8 cellular contexts compared by ENCODE assay signal in genomic region chr7:41732279-41733062, GRCh38. TPM values are rescaled to one million over a fixed set of nuclear protein-coding genes. Genes with fewer than 3 reads are reported as not detected.
DNase-seq lines count a peak whose midpoint lies in the region; FAIRE-seq and TF ChIP-seq lines count a peak whose summit lies in the region.

No MANE protein-coding gene starts in this region.

- no peak overlapping the region for H3K23ac ChIP-seq in H1 (ENCODE audit: insufficient read length)

- H4K20me1 ChIP-seq in H1 (replicated peaks in 1 of 2; ENCODE audit: control insufficient read depth in 1 of 2, insufficient read depth in 2 of 2, low read length in 2 of 2) = no peaks in the 10 kb centered on the region

- no peak overlapping the region for H2BK15ac ChIP-seq in H1 (ENCODE audit: low read length)

- no peak overlapping the region for H3K9ac ChIP-seq in H1 (replicated peaks in 1 of 4; ENCODE audit: extremely low read depth in 1 of 4, low read depth in 3 of 4, low read length in 3 of 4)

- TF ChIP-seq POLR2A in H1 (IDR thresholded peaks at IDR 0.05; ENCODE audit: control extremely low read depth in 1 of 2, low read depth in 2 of 2, low read length in 2 of 2) = no peak

- H4K5ac ChIP-seq in H1 (ENCODE audit: insufficient read length, low read depth, low read length) = no peak overlapping the region

- CTCF ChIA-PET in H1 (lab: Charles Lee; ENCODE audit: partially characterized antibody) = interaction anchor here (0.6 to 3.4 kb wide), 9 partner anchors 8 to 1404 kb away, joined by 3 to 12 read pairs (median 4); no protein-coding TSS in a partner anchor

- H3K4me1 ChIP-seq in H1 (replicated peaks in 1 of 4; ENCODE audit: control insufficient read depth in 3 of 4, insufficient read depth in 4 of 4, low read length in 3 of 4) (0 out of 7 replicates have a peak, but pooled peaks cover 0 to 2% (median 0%) of the 10 kb centered on the region in 4 experiments), small intestine (ENCODE audit: control insufficient read depth in 2 of 2, insufficient read depth in 1 of 2, low read depth in 1 of 2, low read length in 1 of 2) (no peaks in the 10 kb centered on the region)

- POLR2A ChIA-PET in H1 (lab: Charles Lee; ENCODE audit: partially characterized antibody) = no interaction called here

- H3K36me3 ChIP-seq in H1 (ENCODE audit: control insufficient read depth in 2 of 4, insufficient read depth in 4 of 4, low read length in 3 of 4) (no peaks in the 10 kb centered on the region), small intestine (ENCODE audit: control insufficient read depth in 2 of 2, insufficient read depth in 2 of 2, low read length in 2 of 2) (no peaks in the 10 kb centered on the region)

- H3K23me2 ChIP-seq in H1 (ENCODE audit: low read depth, low read length) = no peaks in the 10 kb centered on the region

- no peak overlapping the region for H3K27ac ChIP-seq in H1 (ENCODE audit: low read depth, low read length)
- H3K27ac ChIP-seq in small intestine (ENCODE audit: low read depth in 1 of 2, low read length in 1 of 2) = no peak overlapping the region

- 79% methylated on average over 12 of the region's 12 CpGs; no CpG with 5 or more reads in 1 of the 2 experiments for WGBS in H1 (ENCODE audit: extremely low coverage in 1 of 2, insufficient coverage in 1 of 2, insufficient read length in 1 of 2, insufficient replicate concordance in 2 of 2, low coverage in 1 of 2, low lambda C conversion rate in 2 of 2, missing lambda C conversion rate in 1 of 2), 2 experiments
- 59 to 64% (median 64%) methylated on average over 12 of the region's 12 CpGs for WGBS in small intestine, 3 donors

- TF ChIP-seq EP300 in H1 (IDR thresholded peaks at IDR 0.05; ENCODE audit: borderline replicate concordance in 1 of 2, low read depth in 2 of 2, low read length in 2 of 2) = no peak

- no peak overlapping the region for H3K27ac Mint-ChIP-seq in endothelial cell (ENCODE audit: unreplicated experiment)

- peak in 1 of 2 experiments; percentile 61; a peak in 3 of 4 replicates for TF ChIP-seq RAD21 in H1 (IDR thresholded peaks at IDR 0.05 in 1 of 2, conservative IDR thresholded peaks at IDR 0.05 in 1 of 2; ENCODE audit: low read depth in 2 of 2, low read length in 2 of 2)

- no peaks in the 10 kb centered on the region for H3K9me3 ChIP-seq in H1 (ENCODE audit: insufficient read depth in 2 of 2, low read depth in 1 of 2, low read length in 1 of 2)
- H3K9me3 ChIP-seq in small intestine (ENCODE audit: control insufficient read depth, low read depth) = no peaks in the 10 kb centered on the region

- H2BK20ac ChIP-seq in H1 (ENCODE audit: low read length) = no peak overlapping the region

- no peaks in the 10 kb centered on the region for H3K79me1 ChIP-seq in H1 (ENCODE audit: low read depth, low read length)

- no peak overlapping the region for H3K14ac ChIP-seq in H1 (ENCODE audit: insufficient read length)

- H2BK120ac ChIP-seq in H1 (replicated peaks; ENCODE audit: low read depth, low read length) = no peak overlapping the region

- no peak overlapping the region for H2BK5ac ChIP-seq in H1 (ENCODE audit: low read depth, low read length)

- TF ChIP-seq CTCF in LNCAP (IDR thresholded peaks at IDR 0.05) (peak; percentile 65), H1 (IDR thresholded peaks at IDR 0.05; ENCODE audit: control extremely low read depth in 1 of 3, insufficient read depth in 1 of 3, low read depth in 1 of 3, low read length in 3 of 3) (peak in 1 of 3 experiments; percentile 25; a peak in 1 of 4 replicates), endothelial cell (IDR thresholded peaks at IDR 0.05; ENCODE audit: unreplicated experiment) (no peak)

- H3K4me1 Mint-ChIP-seq in endothelial cell (ENCODE audit: unreplicated experiment) = peaks cover 8% of the 10 kb centered on the region

- FAIRE-seq in GM19239 (lab: Jason Lieb, UNC) (peak; percentile 77), H1 (lab: Jason Lieb, UNC) (no peak), small intestine (lab: Jason Lieb, UNC) (no peak)

- no peak overlapping the region for H3K4me2 ChIP-seq in H1 (ENCODE audit: insufficient read depth in 1 of 2, low read depth in 2 of 2, low read length in 2 of 2)

- no peak overlapping the region for H3K56ac ChIP-seq in H1 (replicated peaks; ENCODE audit: insufficient read length, low read depth, low read length)

- H4K91ac ChIP-seq in H1 (replicated peaks; ENCODE audit: insufficient read length, low read length) = no peak overlapping the region

- DNase-seq in ACHN (peak; percentile 25), GM19239 (ENCODE audit: insufficient read length, low spot score) (no peak), H1 (ENCODE audit: low read depth in 1 of 2, low spot score in 2 of 2) (no peak), small intestine (peak; percentile 18), NCI-H1048 (lab: John Stamatoyannopoulos, UW) (no peak), ecto neural progenitor cell (ENCODE audit: low spot score) (no peak), endothelial cell (ENCODE audit: low spot score) (no peak)

- no peak overlapping the region for H3K4ac ChIP-seq in H1 (replicated peaks; ENCODE audit: insufficient read length, low read depth, low read length)

- H3K27me3 Mint-ChIP-seq in endothelial cell (ENCODE audit: unreplicated experiment) = no peaks in the 10 kb centered on the region

- no peak overlapping the region for H3K4me3 ChIP-seq in H1 (ENCODE audit: extremely low read depth in 1 of 4, insufficient read depth in 2 of 4, low read depth in 3 of 4, low read length in 4 of 4)
- H3K4me3 ChIP-seq in small intestine (ENCODE audit: low read depth in 1 of 2, low read length in 2 of 2) = no peak overlapping the region

- H2AFZ ChIP-seq in H1 (ENCODE audit: low read length) = no peak overlapping the region

- no peak overlapping the region for H2AK5ac ChIP-seq in H1 (ENCODE audit: low read depth, low read length)

- H3K4me3 Mint-ChIP-seq in endothelial cell (ENCODE audit: unreplicated experiment) = no peak overlapping the region

- no peak overlapping the region for H3K18ac ChIP-seq in H1 (ENCODE audit: extremely low read depth, low read length)

- in situ Hi-C loops in ACHN (cut with HindIII; ENCODE audit: low pct_ligation_motif_present, low pct_unique_long_range_greater_than_20kb, low sequenced_read_pairs) = no loop called here

- no peak overlapping the region; the same call in 1 of the 2 replicates for H2BK12ac ChIP-seq in H1 (ENCODE audit: low read depth, low read length)

- H3K27me3 ChIP-seq in H1 (replicated peaks in 1 of 4; ENCODE audit: control insufficient read depth in 3 of 4, extremely low read depth in 1 of 4, insufficient read depth in 3 of 4, low read length in 3 of 4) (peaks cover 0 to 3% (median 0%) of the 10 kb centered on the region in 4 experiments; a peak in 2 of 7 replicates), small intestine (ENCODE audit: control insufficient read depth in 2 of 2, insufficient read depth in 2 of 2, low read length in 2 of 2) (no peaks in the 10 kb centered on the region)

- peak overlapping the region; percentile 11; the same call in 1 of the 2 replicates for H4K8ac ChIP-seq in H1 (ENCODE audit: extremely low read depth, insufficient read depth, low read length)

- H3K9me3 Mint-ChIP-seq in endothelial cell (ENCODE audit: unreplicated experiment) = no peaks in the 10 kb centered on the region

- H3K36me3 Mint-ChIP-seq in endothelial cell (ENCODE audit: low read depth, unreplicated experiment) = no peaks in the 10 kb centered on the region

- H3K79me2 ChIP-seq in H1 (ENCODE audit: control insufficient read depth in 1 of 2, insufficient read depth in 2 of 2, low read length in 2 of 2) = no peaks in the 10 kb centered on the region

TF ChIP-seq in H1, 55 proteins besides CTCF, POLR2A, EP300 and RAD21:
- no peak for TF ChIP-seq GABPA (IDR thresholded peaks at IDR 0.05; ENCODE audit: borderline replicate concordance, insufficient read depth, low read length)
- TF ChIP-seq SIN3A (conservative IDR thresholded peaks at IDR 0.05 in 1 of 2, IDR thresholded peaks at IDR 0.05 in 1 of 2; ENCODE audit: low read depth in 1 of 2, low read length in 2 of 2) = no peak
- TF ChIP-seq MAX (IDR thresholded peaks at IDR 0.05) = no peak
- no peak for TF ChIP-seq TEAD4 (IDR thresholded peaks at IDR 0.05; ENCODE audit: low read depth, low read length)
- TF ChIP-seq POLR2AphosphoS5 (IDR thresholded peaks at IDR 0.05; ENCODE audit: low read depth, low read length) = no peak
- TF ChIP-seq RFX5 (IDR thresholded peaks at IDR 0.05; ENCODE audit: borderline replicate concordance, low read depth, low read length) = no peak
- TF ChIP-seq SIRT6 (IDR thresholded peaks at IDR 0.05; ENCODE audit: low read length) = no peak

RNA-seq across cellular contexts. Expression of gene INHBA, which starts 29.6 kb away (rescaled TPM):
- total RNA-seq in H1 (2021; fragmentation: NEBNext Ultra II Directional; extraction: Animal tissue kit (Norgen Biotek cat#: 25700)) = 2.7 and 2.8 TPM in 2 replicates
- polyA plus RNA-seq in H1 (2011; rRNA removed) (1.1 TPM in 2 replicates), small intestine (under 1 TPM in 2 of 3 donors, not detected in 1; 0.27 to 0.63 TPM)
- polyA plus RNA-seq in H1 (2011; cell fraction: cytosol; rRNA removed) = 1.2 TPM
- polyA plus RNA-seq in H1 (2011; cell fraction: nucleus; rRNA removed) = 3.3 TPM
- polyA plus RNA-seq in H1 (2012, experiment 1 of 2) = 1.8 to 2.4 TPM (median 2.1 TPM) in 4 replicates
- 0.52 TPM for polyA plus RNA-seq in H1 (2012, experiment 2 of 2)
- polyA plus RNA-seq in H1 (2013, experiment 1 of 2) = 0.59 TPM
- polyA plus RNA-seq in H1 (2013, experiment 2 of 2) = 0.96 TPM
- 3.3 and 5.0 TPM in 2 replicates for polyA minus RNA-seq in H1 (2011; rRNA and poly(A)+ RNA removed)
- polyA minus RNA-seq in H1 (2011; cell fraction: cytosol; rRNA and poly(A)+ RNA removed) = 2.0 TPM
- polyA minus RNA-seq in H1 (2011; cell fraction: nucleus; rRNA and poly(A)+ RNA removed) = 6.6 TPM
- total RNA-seq in endothelial cell (ENCODE audit: unreplicated experiment) = 0.08 TPM

Comparison
In these comparisons a context has a peak if more than half of its experiments do, and no peak if none do; other contexts are left out.
1. DNase-seq: peak in ACHN (single experiment) and small intestine (single experiment); none in GM19239 (single experiment), H1 (0 of 2), NCI-H1048 (single experiment), ecto neural progenitor cell (single experiment) and endothelial cell (single experiment).